ENCODE assay signal across 13 cellular contexts in genomic region chr2:182553483-182553882, GRCh38.
A peak's percentile ranks its signal among the peaks of the same experiment; 100 is the strongest.
DNase-seq lines count a peak whose midpoint lies in the region; ATAC-seq and TF ChIP-seq lines count a peak whose summit lies in the region.
"Had no signal": no experiment of that assay in that cellular context is flagged by ENCODE, and none has a peak within 500 bp of the region (broad histone marks: within the 10 kb centered on the region; RNA-seq: fewer than 3 reads in every experiment).

No MANE protein-coding gene starts in this region.

- H2AFZ ChIP-seq in mesenchymal stem cell (ENCODE audit: low read depth, low read length) = no peak overlapping the region

- peak; percentile 44 for TF ChIP-seq POLR2A in GM19099 (IDR thresholded peaks at IDR 0.05; ENCODE audit: extremely low read depth, insufficient read length, low read depth)

- ATAC-seq in HG02623 (IDR thresholded peaks at IDR 0.05; ENCODE audit: unreplicated experiment) = peak; percentile 99
- ATAC-seq in HG03460 (IDR thresholded peaks at IDR 0.05; ENCODE audit: unreplicated experiment) = peak; percentile 100
- ATAC-seq in foreskin keratinocyte = no peak

- DNase-seq in mesenchymal stem cell (no peak), GF-D8 (lab: John Stamatoyannopoulos, UW) (no peak), foreskin keratinocyte (no peak)
- no peak for DNase-seq in activated naive CD4-positive, alpha-beta T cell (lab: John Stamatoyannopoulos, UW)
- no peak for DNase-seq in stimulated activated CD4-positive, alpha-beta T cell treated with anti-CD3 and anti-CD28 coated beads, Interleukin-12 subunit alpha, Interleukin-12 subunit beta, amount 100 ng/mL, for 4 hours
- DNase-seq: activated T-cell treated with anti-CD3 and anti-CD28 coated beads, Interleukin-2, amount 50 U/mL, for 48 hours; stimulated activated CD4-positive, alpha-beta T cell treated with anti-CD3 and anti-CD28 coated beads, Interleukin-15, amount 100 ng/mL, for 24 hours; T-helper 9 cell had no signal

- no peak overlapping the region for H3K4me3 ChIP-seq in mesenchymal stem cell (ENCODE audit: insufficient read depth in 1 of 2, low read depth in 1 of 2, low read length in 2 of 2)
- H3K4me3 ChIP-seq: suprapubic skin had no signal

- H3K18ac ChIP-seq in mesenchymal stem cell (ENCODE audit: low read depth in 1 of 2, low read length in 2 of 2) = no peak overlapping the region

- no peak overlapping the region for H2BK15ac ChIP-seq in mesenchymal stem cell (ENCODE audit: low read depth, poor library complexity, severe bottlenecking)

- 91% methylated on average over 2 of the region's 2 CpGs for WGBS in mesenchymal stem cell

- H3K79me1 ChIP-seq in mesenchymal stem cell (replicated peaks; ENCODE audit: low read length, poor library complexity, severe bottlenecking) = no peaks in the 10 kb centered on the region

- H3K27ac ChIP-seq in mesenchymal stem cell (ENCODE audit: low read length, poor library complexity, severe bottlenecking) (peak overlapping the region; percentile 71), foreskin keratinocyte (no peak overlapping the region)
- H3K27ac ChIP-seq: HL-60, suprapubic skin had no signal

- no peak overlapping the region for H4K8ac ChIP-seq in mesenchymal stem cell (ENCODE audit: low read length)

- H2BK12ac ChIP-seq in mesenchymal stem cell (ENCODE audit: low read length in 2 of 2) = no peak overlapping the region

- H2BK5ac ChIP-seq in mesenchymal stem cell (ENCODE audit: low read depth, low read length, poor library complexity, severe bottlenecking) = no peak overlapping the region

- H3K4me2 ChIP-seq in mesenchymal stem cell (ENCODE audit: low read length, poor library complexity, severe bottlenecking) = no peak overlapping the region

- H2BK120ac ChIP-seq in mesenchymal stem cell (ENCODE audit: low read depth, low read length) = no peak overlapping the region

- H3K27me3 ChIP-seq in mesenchymal stem cell (ENCODE audit: control insufficient read depth in 1 of 2, insufficient read depth in 1 of 2, low read length in 2 of 2) (no peaks in the 10 kb centered on the region), foreskin keratinocyte (no peaks in the 10 kb centered on the region)
- H3K27me3 ChIP-seq: suprapubic skin had no signal

- H3K36me3 ChIP-seq in mesenchymal stem cell (ENCODE audit: control insufficient read depth in 1 of 2, insufficient read depth in 2 of 2, low read depth in 1 of 2, low read length in 2 of 2) = no peaks in the 10 kb centered on the region
- H3K36me3 ChIP-seq: suprapubic skin had no signal

- H2AK5ac ChIP-seq in mesenchymal stem cell (ENCODE audit: low read length, severe bottlenecking) = no peak overlapping the region

- no peak overlapping the region for H3K9ac ChIP-seq in mesenchymal stem cell (ENCODE audit: low read length)

- H3K14ac ChIP-seq in mesenchymal stem cell (ENCODE audit: low read length in 2 of 2) = no peak overlapping the region

- H3K4ac ChIP-seq in mesenchymal stem cell (ENCODE audit: low read depth in 1 of 2, low read length in 2 of 2) = no peak overlapping the region

- H3K4me1 ChIP-seq in mesenchymal stem cell (ENCODE audit: control insufficient read depth, insufficient read depth, low read depth, low read length) (peaks cover 3% of the 10 kb centered on the region), foreskin keratinocyte (no peaks in the 10 kb centered on the region)
- H3K4me1 ChIP-seq: suprapubic skin had no signal

- TF ChIP-seq CTCF in foreskin keratinocyte (conservative IDR thresholded peaks at IDR 0.05) = no peak

- H4K91ac ChIP-seq in mesenchymal stem cell (ENCODE audit: low read length) = no peak overlapping the region

- no peaks in the 10 kb centered on the region for H3K9me3 ChIP-seq in mesenchymal stem cell (ENCODE audit: control insufficient read depth, low read length)
- H3K9me3 ChIP-seq: suprapubic skin had no signal

- no peak overlapping the region for H3K23ac ChIP-seq in mesenchymal stem cell (ENCODE audit: low read length in 2 of 2)
